ENCODE assay signal across 8 cellular contexts in genomic region chr4:87353592-87353991, GRCh38. TPM values are rescaled to one million over a fixed set of nuclear protein-coding genes. Genes with fewer than 3 reads are reported as not detected.
DNase-seq lines count a peak whose midpoint lies in the region; TF ChIP-seq lines count a peak whose summit lies in the region.

No MANE protein-coding gene starts in this region.

- in situ Hi-C loops in GM23248 (cut with MboI): no loop called here

- intact Hi-C loops in spleen (cut with DNase I; ENCODE audit: low total_unique reads): no loop called here

- no peaks in the 10 kb centered on the region for H3K36me3 ChIP-seq in GM23248 (ENCODE audit: low read depth)
- no peaks in the 10 kb centered on the region for H3K36me3 ChIP-seq in Karpas-422 (ENCODE audit: insufficient read depth, low read length)
- H3K36me3 ChIP-seq in spleen: peaks cover 0 to 57% (median 29%) of the 10 kb centered on the region in 6 donors

- no peak for TF ChIP-seq POLR2A in spleen (IDR thresholded peaks at IDR 0.05)

- H3K27me3 ChIP-seq in GM23248 (replicated peaks; ENCODE audit: insufficient read depth) (no peaks in the 10 kb centered on the region), Karpas-422 (ENCODE audit: low read length) (no peaks in the 10 kb centered on the region), spleen (replicated peaks in 1 of 7) (no peaks in the 10 kb centered on the region)

- H3K27me3 Mint-ChIP-seq in glutamatergic neuron (ENCODE audit: unreplicated experiment): no peaks in the 10 kb centered on the region

- H3K27ac Mint-ChIP-seq in glutamatergic neuron (ENCODE audit: unreplicated experiment): no peak overlapping the region

- WGBS in GM23248 (ENCODE audit: low coverage in 1 of 2, low lambda C conversion rate in 2 of 2, missing lambda C conversion rate in 2 of 2), 2 experiments: 2% methylated on average over 3 of the region's 3 CpGs
- 20 to 54% (median 39%) methylated on average over 3 of the region's 3 CpGs for WGBS in spleen, 5 donors

- H3K9me3 ChIP-seq in GM23248 (ENCODE audit: low read depth) (no peaks in the 10 kb centered on the region), Karpas-422 (ENCODE audit: low read length) (no peaks in the 10 kb centered on the region), spleen (no peaks in the 10 kb centered on the region)

- H3K36me3 Mint-ChIP-seq in glutamatergic neuron (ENCODE audit: unreplicated experiment): no peaks in the 10 kb centered on the region

- H3K4me2 ChIP-seq in GM23248 (ENCODE audit: unreplicated experiment) (peak overlapping the region; percentile 79), Karpas-422 (ENCODE audit: low read depth, low read length, poor library complexity, severe bottlenecking) (no peak overlapping the region)

- H3K79me2 ChIP-seq in GM23248 (ENCODE audit: insufficient read depth) (no peaks in the 10 kb centered on the region), Karpas-422 (ENCODE audit: low read length) (no peaks in the 10 kb centered on the region)

- no peaks in the 10 kb centered on the region for H3K9me3 Mint-ChIP-seq in glutamatergic neuron (ENCODE audit: unreplicated experiment)

- H3K9ac ChIP-seq in GM23248: peak overlapping the region; percentile 66
- no peak overlapping the region for H3K9ac ChIP-seq in Karpas-422 (ENCODE audit: low read length)

- H3K4me3 Mint-ChIP-seq in glutamatergic neuron (ENCODE audit: unreplicated experiment): no peak overlapping the region

- H3K27ac ChIP-seq in GM23248 (peak overlapping the region; percentile 89), Karpas-422 (ENCODE audit: low read length) (no peak overlapping the region), spleen (peak overlapping the region in 4 of 8 donors; percentile 6 to 42 (median 20))

- no peaks in the 10 kb centered on the region for H3K4me1 Mint-ChIP-seq in glutamatergic neuron (ENCODE audit: low read depth, unreplicated experiment)

- H3K4me3 ChIP-seq in GM23248 (peak overlapping the region; percentile 38), Karpas-422 (ENCODE audit: low read length) (no peak overlapping the region), spleen (no peak overlapping the region)

- peaks cover 17% of the 10 kb centered on the region for H3K4me1 ChIP-seq in GM23248 (ENCODE audit: insufficient read depth)
- H3K4me1 ChIP-seq in Karpas-422 (ENCODE audit: low read length): 0 out of 2 replicates have a peak, but pooled peaks cover 2% of the 10 kb centered on the region
- peaks cover 0 to 12% (median 8%) of the 10 kb centered on the region in 6 donors for H3K4me1 ChIP-seq in spleen

- peak; percentile 1 to 10 for DNase-seq in activated CD4-positive, alpha-beta T cell treated with anti-CD3 and anti-CD28 coated beads for 24 hours (ENCODE audit: low read depth in 2 of 2)
- DNase-seq in activated CD4-positive, alpha-beta T cell treated with anti-CD3 and anti-CD28 coated beads for 1 hour: no peak
- DNase-seq in GM23248 (peak; percentile 84), Karpas-422 (peak; percentile 80), glutamatergic neuron (peak; percentile 51), spleen (no peak), NCI-H774 (lab: John Stamatoyannopoulos, UW) (no peak)
- peak; percentile 48 to 49 for DNase-seq in activated T-cell treated with anti-CD3 and anti-CD28 coated beads, Interleukin-2, amount 50 U/mL, for 48 hours

- peaks cover 20% of the 10 kb centered on the region for H3F3A ChIP-seq in GM23248 (ENCODE audit: insufficient read depth)

- H2AFZ ChIP-seq in GM23248 (peak overlapping the region; percentile 80), Karpas-422 (ENCODE audit: low read length) (no peak overlapping the region)

- H4K20me1 ChIP-seq in GM23248 (ENCODE audit: insufficient read depth): no peaks in the 10 kb centered on the region
- no peaks in the 10 kb centered on the region for H4K20me1 ChIP-seq in Karpas-422 (ENCODE audit: insufficient read depth, low read depth, low read length)

- peak; percentile 65 for TF ChIP-seq CTCF in glutamatergic neuron (IDR thresholded peaks at IDR 0.05; ENCODE audit: partially characterized antibody, unreplicated experiment)
- peak in 7 of 11 experiments; percentile 39 to 55 (median 52) for TF ChIP-seq CTCF in spleen (IDR thresholded peaks at IDR 0.05 in 8 of 11, conservative IDR thresholded peaks at IDR 0.05 in 3 of 11)

- H3K9me2 ChIP-seq in GM23248 (ENCODE audit: insufficient read depth): no peaks in the 10 kb centered on the region
- no peaks in the 10 kb centered on the region for H3K9me2 ChIP-seq in Karpas-422 (replicated peaks; ENCODE audit: insufficient read depth, low read length)

RNA-seq across cellular contexts. Expression of gene HSD17B13, which starts 30.9 kb away (rescaled TPM):
- total RNA-seq in GM23248 (2014; rRNA removed; shearing (Covaris generic)): not detected in 2 replicates
- polyA plus RNA-seq in GM23248 (2016; fragmentation: Nextera tagmentation; extraction: Ambion mirVana) (not detected in 2 replicates), spleen (under 1 TPM; 0.09 to 0.30 (median 0.13) TPM)
- 0.56 TPM in 1 of 2 replicates, not detected in the other for total RNA-seq in Karpas-422 (2014; rRNA removed; shearing (Covaris generic); ENCODE audit: low replicate concordance)
- total RNA-seq in glutamatergic neuron (ENCODE audit: unreplicated experiment) (0.25 TPM), spleen (1 to 10 TPM in 1 of 7 donors, under 1 TPM in 6; 0.25 to 1.2 (median 0.52) TPM)

RNA-seq across cellular contexts. Expression of gene HSD17B11, which starts 37.4 kb away (rescaled TPM):
- total RNA-seq in GM23248 (2014; rRNA removed; shearing (Covaris generic)): 37.0 and 44.6 TPM in 2 replicates
- 30.4 and 31.1 TPM in 2 replicates for polyA plus RNA-seq in GM23248 (2016; fragmentation: Nextera tagmentation; extraction: Ambion mirVana)
- 4.7 and 31.0 TPM in 2 replicates for total RNA-seq in Karpas-422 (2014; rRNA removed; shearing (Covaris generic); ENCODE audit: low replicate concordance)
- 16.2 TPM for total RNA-seq in glutamatergic neuron (ENCODE audit: unreplicated experiment)
- 100 to 1,000 TPM in 1 of 7 donors, 10 to 100 TPM in 6; 50.0 to 121 (median 60.5) TPM for total RNA-seq in spleen
- 10 to 100 TPM; 27.0 to 48.0 (median 35.2) TPM for polyA plus RNA-seq in spleen

Comparison
In these comparisons a context has a peak if more than half of its experiments do, and no peak if none do; other contexts are left out.
1. DNase-seq: peak in activated CD4-positive, alpha-beta T cell treated with anti-CD3 and anti-CD28 coated beads for 24 hours (2 of 2), GM23248 (single experiment), Karpas-422 (single experiment), activated T-cell treated with anti-CD3 and anti-CD28 coated beads, Interleukin-2, amount 50 U/mL, for 48 hours (2 of 2) and glutamatergic neuron (single experiment); none in activated CD4-positive, alpha-beta T cell treated with anti-CD3 and anti-CD28 coated beads for 1 hour (single experiment), spleen (single experiment) and NCI-H774 (single experiment).